Comparison of ENCODE assay signal across 13 cellular contexts in the genomic region with DNA sequence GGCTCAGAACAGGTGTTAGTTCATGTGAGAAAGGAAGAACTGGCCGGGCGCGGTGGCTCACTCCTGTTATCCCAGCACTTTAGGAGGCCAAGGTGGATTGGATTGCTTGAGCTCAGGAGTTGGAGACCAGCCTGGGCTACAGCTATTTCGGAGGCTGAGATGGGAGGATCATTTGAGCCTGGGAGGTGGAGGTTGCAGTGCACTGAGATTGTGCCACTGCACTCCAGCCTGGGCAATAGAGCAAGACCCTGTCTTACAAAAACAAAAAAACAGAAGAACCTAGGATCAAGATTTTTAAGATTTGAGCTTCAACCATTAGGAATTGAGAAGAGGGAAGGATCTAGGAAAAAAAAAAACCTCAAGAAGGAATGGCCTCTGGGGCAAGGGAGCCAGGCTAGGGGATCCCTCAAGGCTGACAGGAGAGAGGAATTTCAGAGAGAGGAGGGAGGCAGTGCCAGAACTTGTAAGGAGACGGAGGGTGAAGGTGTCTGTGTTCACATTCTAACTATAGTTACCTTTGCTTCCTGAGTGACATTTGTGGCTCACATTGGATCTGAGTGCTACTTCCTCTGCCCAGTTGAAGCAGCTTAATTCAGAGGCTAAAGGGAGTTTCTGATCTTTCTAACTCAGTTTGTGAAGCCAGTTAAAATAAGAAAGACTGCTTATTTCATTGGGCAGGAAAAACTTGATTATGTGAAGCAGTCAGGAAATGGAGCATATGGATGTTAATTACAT. TPM values are rescaled to one million over a fixed set of nuclear protein-coding genes. Genes with fewer than 3 reads are reported as not detected.
DNase-seq lines count a peak whose midpoint lies in the region; ATAC-seq, FAIRE-seq and TF ChIP-seq lines count a peak whose summit lies in the region.
"Had no signal": no experiment of that assay in that cellular context is flagged by ENCODE, and none has a peak within 500 bp of the region (broad histone marks: within the 10 kb centered on the region; RNA-seq: fewer than 3 reads in every experiment).

No MANE protein-coding gene starts in this region.

- no peak for TF ChIP-seq EP300 in K562 (IDR thresholded peaks at IDR 0.05; ENCODE audit: low read length)

- peaks cover 2% of the 10 kb centered on the region for H3K9me3 Mint-ChIP-seq in activated CD8-positive, alpha-beta memory T cell treated with anti-CD3 and anti-CD28 coated beads, Interleukin-2, amount 10 ng/mL, durations not matched to agents 7 days and 5 days (ENCODE audit: low read depth)
- H3K9me3 Mint-ChIP-seq: HFFc6 had no signal

- intact Hi-C loops in K562 (cut with micrococcal nuclease), result no loop called here

- peak overlapping the region; percentile 30 for H3K27ac Mint-ChIP-seq in activated CD8-positive, alpha-beta memory T cell treated with anti-CD3 and anti-CD28 coated beads, Interleukin-2, amount 10 ng/mL, durations not matched to agents 7 days and 5 days
- H3K27ac Mint-ChIP-seq: HFFc6 had no signal

- no TSS peak for BruUV-seq in K562 (replicated peaks; lab: Mats Ljungman, UMichigan)

- FAIRE-seq in GM18507 (lab: Jason Lieb, UNC) (peak; percentile 71), K562 (lab: Jason Lieb, UNC) (peak; percentile 26)

- H3K4me1 ChIP-seq in K562 (replicated peaks in 1 of 2; ENCODE audit: control insufficient read depth in 2 of 2, insufficient read depth in 2 of 2, low read length in 2 of 2) (peaks cover 5 to 24% of the 10 kb centered on the region in 2 experiments; a peak in 4 of 5 replicates), neutrophil (ENCODE audit: control insufficient read depth in 1 of 2, insufficient read depth in 1 of 2, low read depth in 1 of 2, low read length in 1 of 2) (peaks cover 48 to 55% of the 10 kb centered on the region in 2 experiments)

- H3K36me3 Mint-ChIP-seq in activated CD8-positive, alpha-beta memory T cell treated with anti-CD3 and anti-CD28 coated beads, Interleukin-2, amount 10 ng/mL, durations not matched to agents 7 days and 5 days, result peaks cover 30% of the 10 kb centered on the region

- TF ChIP-seq POLR2A in K562 (conservative IDR thresholded peaks at IDR 0.05), result no peak
- no peak for TF ChIP-seq POLR2A in GM18505 (IDR thresholded peaks at IDR 0.05; ENCODE audit: borderline replicate concordance, extremely low read depth, insufficient read depth, insufficient read length)

- CTCF ChIA-PET in activated CD8-positive, alpha-beta memory T cell treated with anti-CD3 and anti-CD28 coated beads, Interleukin-2, amount 10 ng/mL, durations not matched to agents 7 days and 5 days (lab: Charles Lee), result interaction anchor here (1.1 to 1.4 kb wide), 2 partner anchors 10 to 232 kb away, joined by 4 to 5 read pairs; no protein-coding TSS in a partner anchor
- CTCF ChIA-PET in K562 (lab: Yijun Ruan, JAX; ENCODE audit: low intra/inter-chr PET ratio), result no interaction called here

- no peak overlapping the region for H3K9ac ChIP-seq in K562 (ENCODE audit: insufficient read depth in 1 of 2, low read depth in 2 of 2, low read length in 2 of 2)

- H3K4me3 ChIP-seq in K562 (no peak overlapping the region), neutrophil (ENCODE audit: low read depth in 1 of 2, low read length in 1 of 2) (no peak overlapping the region)
- H3K4me3 ChIP-seq: skin epidermis had no signal

- no peaks in the 10 kb centered on the region for H3K27me3 Mint-ChIP-seq in activated CD8-positive, alpha-beta memory T cell treated with anti-CD3 and anti-CD28 coated beads, Interleukin-2, amount 10 ng/mL, durations not matched to agents 7 days and 5 days

- WGBS in K562 (ENCODE audit: insufficient coverage, low coverage, missing lambda C conversion rate), result 87% methylated on average over 5 of the region's 5 CpGs

- H3K36me3 ChIP-seq in K562 (ENCODE audit: control insufficient read depth, insufficient read depth, low read length) (peaks cover 10% of the 10 kb centered on the region; the same call in 1 of the 3 replicates), neutrophil (peaks cover 12% of the 10 kb centered on the region)

- POLR2A ChIA-PET in K562 (lab: Yijun Ruan, JAX), result interaction anchor here (0.6 to 1.7 kb wide), 7 partner anchors 13 to 277 kb away, joined by 3 to 5 read pairs (median 4); no protein-coding TSS in a partner anchor

- TF ChIP-seq CTCF in K562 (IDR thresholded peaks at IDR 0.05 in 2 of 3, conservative IDR thresholded peaks at IDR 0.05 in 1 of 3; ENCODE audit: insufficient read depth in 2 of 3, low read depth in 1 of 3, low read length in 3 of 3) (no peak), neutrophil (IDR thresholded peaks at IDR 0.05) (no peak)

- peaks cover 37% of the 10 kb centered on the region for H3K4me1 Mint-ChIP-seq in activated CD8-positive, alpha-beta memory T cell treated with anti-CD3 and anti-CD28 coated beads, Interleukin-2, amount 10 ng/mL, durations not matched to agents 7 days and 5 days

- H2AFZ ChIP-seq in K562 (ENCODE audit: low read depth, low read length), result no peak overlapping the region

- no peak overlapping the region for H3K4me2 ChIP-seq in K562 (ENCODE audit: insufficient read depth, low read length)

- no peaks in the 10 kb centered on the region for H3K9me3 ChIP-seq in K562 (replicated peaks; ENCODE audit: control insufficient read depth, insufficient read depth, low read depth, low read length)
- H3K9me3 ChIP-seq in neutrophil, result no peaks in the 10 kb centered on the region

- H3K4me3 Mint-ChIP-seq in activated CD8-positive, alpha-beta memory T cell treated with anti-CD3 and anti-CD28 coated beads, Interleukin-2, amount 10 ng/mL, durations not matched to agents 7 days and 5 days, result no peak overlapping the region
- H3K4me3 Mint-ChIP-seq: HFFc6 had no signal

- H3K27ac ChIP-seq in K562 (ENCODE audit: extremely low read depth, low read depth, low read length) (no peak overlapping the region), neutrophil (peak overlapping the region; percentile 58)

- in situ Hi-C loops in K562 (cut with MboI), result no loop called here

- DNase-seq in activated CD8-positive, alpha-beta memory T cell treated with anti-CD3 and anti-CD28 coated beads, Interleukin-2, amount 10 ng/mL, durations not matched to agents 7 days and 5 days, result no peak
- no peak for DNase-seq in activated CD8-positive, alpha-beta memory T cell treated with anti-CD3 and anti-CD28 coated beads for 24 hours
- DNase-seq in GM18507 (ENCODE audit: extremely low spot score, insufficient read length, low read depth), result no peak
- DNase-seq in K562 (ENCODE audit: extremely low read depth in 1 of 4, low spot score in 3 of 4), result no peak
- no peak for DNase-seq in SW480 (ENCODE audit: low spot score)
- DNase-seq: HFFc6, left ventricle myocardium superior, NCI-H2029, T1000 had no signal

- H3K27me3 ChIP-seq in K562 (ENCODE audit: control insufficient read depth in 2 of 2, insufficient read depth in 2 of 2, low read length in 2 of 2) (no peaks in the 10 kb centered on the region), neutrophil (no peaks in the 10 kb centered on the region)

- peaks cover 3% of the 10 kb centered on the region for H3K9me1 ChIP-seq in K562 (ENCODE audit: control insufficient read depth, insufficient read depth, low read length)

- peaks cover 26% of the 10 kb centered on the region for H4K20me1 ChIP-seq in K562 (replicated peaks; ENCODE audit: control insufficient read depth, insufficient read depth, low read length)

- H3K79me2 ChIP-seq in K562 (ENCODE audit: control insufficient read depth, insufficient read depth, low read length), result peaks cover 54% of the 10 kb centered on the region

- no peak for ATAC-seq in activated CD8-positive, alpha-beta memory T cell treated with anti-CD3 and anti-CD28 coated beads, Interleukin-2, amount 10 ng/mL, durations not matched to agents 7 days and 5 days
- ATAC-seq in K562 (no peak), GM18505 (IDR thresholded peaks at IDR 0.05; ENCODE audit: unreplicated experiment) (no peak), GM19467 (IDR thresholded peaks at IDR 0.05; ENCODE audit: unreplicated experiment) (no peak)
- ATAC-seq: left ventricle myocardium superior had no signal

- no peak for TF ChIP-seq RAD21 in K562 (CRISPR knock-in tag; conservative IDR thresholded peaks at IDR 0.05 in 1 of 2, IDR thresholded peaks at IDR 0.05 in 1 of 2)

TF ChIP-seq in K562, 482 proteins besides CTCF, POLR2A, EP300 and RAD21:
- no peak for TF ChIP-seq FUS (optimal IDR thresholded peaks at IDR 0.05; ENCODE audit: low read depth, low read length)
- TF ChIP-seq SUPT5H (IDR thresholded peaks at IDR 0.05), result no peak
- TF ChIP-seq ZNF121 (CRISPR knock-in tag; conservative IDR thresholded peaks at IDR 0.05), result peak; percentile 63
- TF ChIP-seq ZNF41 (CRISPR knock-in tag; conservative IDR thresholded peaks at IDR 0.05), result no peak

RNA-seq across cellular contexts. Expression of a gene that starts 26.1 kb away (rescaled TPM):
- total RNA-seq in activated CD8-positive, alpha-beta memory T cell treated with anti-CD3 and anti-CD28 coated beads, Interleukin-2, amount 10 ng/mL, durations not matched to agents 7 days and 5 days, result 10 to 100 TPM; 79.4 to 81.9 TPM
- 6.2 and 7.5 TPM in 2 replicates for total RNA-seq in K562 (2011; cell fraction: chromatin; rRNA removed; ENCODE audit: low replicate concordance)
- 5.7 TPM in 2 replicates for total RNA-seq in K562 (2011; cell fraction: nucleolus; rRNA removed)
- total RNA-seq in K562 (2011; cell fraction: nucleoplasm; rRNA removed), result 7.3 and 9.1 TPM in 2 replicates
- total RNA-seq in K562 (2014; rRNA removed) (35.4 and 39.2 TPM in 2 replicates), K562 (2014; rRNA removed; fragmentation: Illumina TruSeq; extraction: Trizol) (18.6 and 18.8 TPM in 2 replicates), K562 (2015; rRNA removed; fragmentation: Illumina TruSeq; extraction: Trizol) (30.4 and 30.8 TPM in 2 replicates), K562 (2021) (43.9 and 45.1 TPM in 2 replicates)
- polyA plus RNA-seq in K562 (2011; rRNA removed) (25.2 and 31.8 TPM in 2 replicates), K562 (2014; fragmentation: Illumina TruSeq; extraction: Trizol) (55.9 and 61.8 TPM in 2 replicates), K562 (2014; fragmentation: Nextera tagmentation; extraction: Ambion mirVana) (1 to 10 TPM; 1.8 to 2.5 TPM), K562 (2014; rRNA removed) (51.9 and 64.7 TPM in 2 replicates)
- polyA plus RNA-seq in K562 (2011; cell fraction: cytosol; rRNA removed), result 21.4 and 26.5 TPM in 2 replicates
- polyA plus RNA-seq in K562 (2011; cell fraction: nucleus; rRNA removed), result 8.8 and 10.6 TPM in 2 replicates
- 58.9 and 64.6 TPM in 2 replicates for polyA plus RNA-seq in K562 (2012)
- polyA minus RNA-seq in K562 (2011; rRNA and poly(A)+ RNA removed), result 10.0 and 11.8 TPM in 2 replicates
- 13.6 and 16.1 TPM in 2 replicates for polyA minus RNA-seq in K562 (2011; cell fraction: cytosol; rRNA and poly(A)+ RNA removed)
- polyA minus RNA-seq in K562 (2011; cell fraction: nucleus; rRNA and poly(A)+ RNA removed), result 2.7 and 4.3 TPM in 2 replicates
